ENCODE assay signal across 27 cellular contexts in the genomic region with DNA sequence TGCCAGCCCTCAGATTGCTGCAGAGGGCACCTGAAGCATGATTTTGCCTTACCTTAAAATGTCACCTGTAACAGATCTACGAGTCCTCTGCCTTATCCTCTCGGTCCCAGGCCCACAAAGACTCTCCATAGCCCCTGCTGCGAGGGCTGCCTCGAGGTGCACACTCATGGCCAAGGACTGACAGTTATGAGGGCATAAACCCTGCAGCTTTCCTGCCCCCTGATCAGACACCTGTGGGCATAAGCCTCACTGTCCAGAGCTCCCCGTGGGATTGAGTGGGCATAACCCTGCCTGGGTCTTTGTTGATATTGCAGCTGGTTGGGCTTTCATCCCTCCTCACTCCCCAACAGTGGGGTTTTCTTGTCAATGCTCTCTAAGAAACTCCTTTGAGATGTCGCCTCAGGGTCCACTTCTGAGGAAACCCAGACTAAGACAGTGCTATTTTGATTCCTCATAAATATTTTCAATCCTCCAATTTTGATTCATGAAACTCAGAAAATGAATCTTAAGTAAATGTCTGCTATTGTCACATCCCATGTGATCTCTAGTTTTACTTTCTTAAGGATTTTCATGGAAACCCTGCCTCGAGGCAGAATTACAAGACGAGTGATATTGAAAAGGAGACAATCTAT.
"Had no signal": no experiment of that assay in that cellular context is flagged by ENCODE, and none has a peak within 500 bp of the region (broad histone marks: within the 10 kb centered on the region; RNA-seq: fewer than 3 reads in every experiment).

No MANE protein-coding gene starts in this region.

- ATAC-seq: foreskin keratinocyte; heart right ventricle; left ventricle myocardium superior; sciatic nerve; stimulated activated naive CD8-positive, alpha-beta T cell treated with anti-CD3 and anti-CD28 coated beads, Interleukin-15, amount 100 ng/mL, for 72 hours had no signal

- H3K27me3 ChIP-seq: esophagus muscularis mucosa, neural progenitor cell, right atrium auricular region, transverse colon, vagina had no signal

- H3K4me3 Mint-ChIP-seq: memory B cell; nephron; neural progenitor cell; stimulated activated naive CD8-positive, alpha-beta T cell treated with anti-CD3 and anti-CD28 coated beads, Interleukin-15, amount 100 ng/mL, for 72 hours had no signal

- H3K4me3 ChIP-seq: coronary artery, esophagus muscularis mucosa, heart right ventricle, lower lobe of right lung, neural progenitor cell, prostate gland, right atrium auricular region, smooth muscle cell, suprapubic skin, transverse colon, vagina had no signal

- H3K36me3 Mint-ChIP-seq: memory B cell, neural progenitor cell had no signal

- H3K27me3 Mint-ChIP-seq: stimulated activated naive CD8-positive, alpha-beta T cell treated with anti-CD3 and anti-CD28 coated beads, Interleukin-15, amount 100 ng/mL, for 72 hours had no signal

- H3K9me3 Mint-ChIP-seq: memory B cell; stimulated activated naive CD8-positive, alpha-beta T cell treated with anti-CD3 and anti-CD28 coated beads, Interleukin-15, amount 100 ng/mL, for 72 hours had no signal

- H3K36me3 ChIP-seq: esophagus muscularis mucosa, heart right ventricle, lower lobe of right lung, neural progenitor cell, prostate gland, right atrium auricular region, suprapubic skin, transverse colon, vagina had no signal

- H3K27ac ChIP-seq: coronary artery, esophagus muscularis mucosa, foreskin keratinocyte, heart right ventricle, lower lobe of right lung, neural progenitor cell, prostate gland, right atrium auricular region, suprapubic skin, transverse colon, vagina had no signal

- H3K27ac Mint-ChIP-seq: memory B cell, nephron, neural progenitor cell had no signal

- H3K9me3 ChIP-seq: esophagus muscularis mucosa, heart right ventricle, lower lobe of right lung, prostate gland, right atrium auricular region, suprapubic skin, transverse colon, vagina had no signal

- H3K4me1 ChIP-seq: esophagus muscularis mucosa, foreskin keratinocyte, heart right ventricle, lower lobe of right lung, neural progenitor cell, prostate gland, right atrium auricular region, suprapubic skin, transverse colon, vagina had no signal

- DNase-seq: dermis blood vessel endothelial cell; foreskin keratinocyte; glutamatergic neuron; heart right ventricle; hippocampal formation; kidney glomerular epithelial cell; left ventricle myocardium superior; lower lobe of right lung; nucleus accumbens; stimulated activated CD4-positive, alpha-beta T cell treated with anti-CD3 and anti-CD28 coated beads, Interleukin-12 subunit alpha, Interleukin-12 subunit beta, amount 100 ng/mL, for 4 hours; stimulated activated CD4-positive, alpha-beta T cell treated with anti-CD3 and anti-CD28 coated beads, Interleukin-1b, Interleukin-23, amount 100 ng/mL, for 48 hours; stimulated activated CD4-positive, alpha-beta T cell treated with anti-CD3 and anti-CD28 coated beads, Interleukin-4, amount 100 ng/mL, for 1 hour; stimulated activated CD8-positive, alpha-beta memory T cell treated with anti-CD3 and anti-CD28 coated beads, Interleukin-4, amount 100 ng/mL, for 48 hours; stimulated activated naive CD4-positive, alpha-beta T cell; stimulated activated naive CD8-positive, alpha-beta T cell treated with anti-CD3 and anti-CD28 coated beads, Interleukin-15, amount 100 ng/mL, for 72 hours; transverse colon had no signal

- H3K4me1 Mint-ChIP-seq: memory B cell; stimulated activated naive CD8-positive, alpha-beta T cell treated with anti-CD3 and anti-CD28 coated beads, Interleukin-15, amount 100 ng/mL, for 72 hours had no signal
